In genomic region chr10:80165173-80165572, GRCh38 we compare ENCODE assay signal across 13 cellular contexts. TPM values are rescaled to one million over a fixed set of nuclear protein-coding genes. Genes with fewer than 3 reads are reported as not detected.
DNase-seq lines count a peak whose midpoint lies in the region; ATAC-seq, FAIRE-seq and TF ChIP-seq lines count a peak whose summit lies in the region.
"Had no signal": no experiment of that assay in that cellular context is flagged by ENCODE, and none has a peak within 500 bp of the region (broad histone marks: within the 10 kb centered on the region; RNA-seq: fewer than 3 reads in every experiment).

No MANE protein-coding gene starts in this region.

- no peak overlapping the region for H3K4me3 ChIP-seq in HCT116 (replicated peaks in 1 of 2; ENCODE audit: low read depth in 1 of 2, low read length in 2 of 2)
- H3K4me3 ChIP-seq in brain microvascular endothelial cell (ENCODE audit: low read depth, low read length), result no peak overlapping the region
- H3K4me3 ChIP-seq in HepG2 (replicated peaks in 1 of 3; ENCODE audit: insufficient read depth in 1 of 3, low read depth in 2 of 3, low read length in 3 of 3), result no peak overlapping the region
- H3K4me3 ChIP-seq: SK-N-MC had no signal

- H3K27ac ChIP-seq in HCT116 (ENCODE audit: low read depth, low read length), result no peak overlapping the region
- H3K27ac ChIP-seq in brain microvascular endothelial cell, result no peak overlapping the region
- no peak overlapping the region for H3K27ac ChIP-seq in HepG2 (ENCODE audit: extremely low read length, insufficient read depth, low read length)
- H3K27ac ChIP-seq: SK-N-MC had no signal

- H3K4me1 ChIP-seq in HCT116 (ENCODE audit: control insufficient read depth in 1 of 2, insufficient read depth in 2 of 2, low read length in 2 of 2) (peaks cover 15 to 74% of the 10 kb centered on the region in 2 experiments), HepG2 (ENCODE audit: insufficient read depth, low read length) (no peaks in the 10 kb centered on the region)

- H3K36me3 ChIP-seq in HCT116 (ENCODE audit: control insufficient read depth in 1 of 2, insufficient read depth in 2 of 2, low read length in 2 of 2), result peaks cover 0 to 42% of the 10 kb centered on the region in 2 experiments; a peak in 2 of 4 replicates
- H3K36me3 ChIP-seq in brain microvascular endothelial cell (replicated peaks), result peaks cover 90% of the 10 kb centered on the region
- peaks cover 8 to 40% of the 10 kb centered on the region in 2 experiments; a peak in 4 of 5 replicates for H3K36me3 ChIP-seq in HepG2 (replicated peaks in 1 of 2; ENCODE audit: control insufficient read depth in 1 of 2, insufficient read depth in 2 of 2, low read length in 2 of 2)

- H3K9ac ChIP-seq in HCT116 (ENCODE audit: low read length), result no peak overlapping the region
- no peak overlapping the region for H3K9ac ChIP-seq in HepG2 (ENCODE audit: insufficient read depth, low read depth, low read length)

- H4K20me1 ChIP-seq in HCT116 (ENCODE audit: insufficient read depth) (peaks cover 3% of the 10 kb centered on the region; the same call in 1 of the 2 replicates), HepG2 (ENCODE audit: insufficient read depth, low read length) (no peaks in the 10 kb centered on the region)

- no TSS peak for BruUV-seq in HCT116 (replicated peaks; lab: Mats Ljungman, UMichigan)
- no TSS peak for BruUV-seq in HepG2 (replicated peaks; lab: Mats Ljungman, UMichigan)

- no peak for TF ChIP-seq RAD21 in HCT116 (IDR thresholded peaks at IDR 0.05; ENCODE audit: low read depth)
- TF ChIP-seq RAD21 in HepG2 (CRISPR knock-in tag; IDR thresholded peaks at IDR 0.05), result no peak

- H3K79me2 ChIP-seq in HCT116 (ENCODE audit: insufficient read depth, low read length) (peaks cover 55% of the 10 kb centered on the region), HepG2 (ENCODE audit: insufficient read depth, low read length) (no peaks in the 10 kb centered on the region)

- no peaks in the 10 kb centered on the region for H3K9me2 ChIP-seq in HCT116 (ENCODE audit: insufficient read depth)

- RAD21 ChIA-PET in HCT116 (lab: Charles Lee; ENCODE audit: low non-redundant PET in 1 of 2, low total read pairs in 2 of 2, uncharacterized antibody in 2 of 2, unreplicated experiment in 2 of 2), result interaction anchor here in 1 of 2 experiments (1.0 kb wide), 1 partner anchor 58 kb away, joined by 3 read pairs; no protein-coding TSS in a partner anchor

- TF ChIP-seq EP300 in HepG2 (IDR thresholded peaks at IDR 0.05; ENCODE audit: low read depth in 2 of 2, low read length in 2 of 2) (no peak), HepG2 (CRISPR knock-in tag; IDR thresholded peaks at IDR 0.05; ENCODE audit: borderline replicate concordance) (no peak)

- H2AFZ ChIP-seq in HCT116 (ENCODE audit: low read depth, low read length, poor library complexity, severe bottlenecking) (no peak overlapping the region), HepG2 (ENCODE audit: low read length) (no peak overlapping the region)

- CTCF ChIA-PET in HCT116 (lab: Charles Lee) (interaction anchor here (1.4 kb wide), 1 partner anchor 58 kb away, joined by 5 read pairs; no protein-coding TSS in a partner anchor), HepG2 (lab: Yijun Ruan, JAX; ENCODE audit: low intra/inter-chr PET ratio, low total read pairs) (no interaction called here)

- H3K27me3 ChIP-seq in HCT116 (ENCODE audit: insufficient read depth, low read length) (no peaks in the 10 kb centered on the region), brain microvascular endothelial cell (replicated peaks) (no peaks in the 10 kb centered on the region), HepG2 (ENCODE audit: control insufficient read depth in 1 of 2, insufficient read depth in 2 of 2, low read length in 2 of 2) (no peaks in the 10 kb centered on the region)

- no peaks in the 10 kb centered on the region for H3K9me3 ChIP-seq in HCT116 (ENCODE audit: control insufficient read depth in 1 of 2, insufficient read depth in 1 of 2, low read depth in 1 of 2, low read length in 2 of 2)
- no peaks in the 10 kb centered on the region for H3K9me3 ChIP-seq in HepG2 (ENCODE audit: low read length)

- DNase-seq in 8988T, result peak; percentile 46
- no peak for DNase-seq in HCT116 (ENCODE audit: low read depth, low spot score)
- peak; percentile 67 for DNase-seq in brain microvascular endothelial cell
- no peak for DNase-seq in HepG2 (ENCODE audit: low spot score)
- DNase-seq in NCI-H748 (lab: John Stamatoyannopoulos, UW; ENCODE audit: unreplicated experiment), result no peak
- DNase-seq in NCI-H526 treated with DMSO at 0.1 percent for 48 hours (lab: John Stamatoyannopoulos, UW), result no peak
- DNase-seq: activated CD8-positive, alpha-beta memory T cell treated with anti-CD3 and anti-CD28 coated beads, Interleukin-2, amount 10 ng/mL, durations not matched to agents 7 days and 5 days; NCI-H2107; stimulated activated naive CD4-positive, alpha-beta T cell treated with Interleukin-2 at 50 U/mL for 16 hours had no signal

- TF ChIP-seq POLR2A in HCT116 (IDR thresholded peaks at IDR 0.05; ENCODE audit: borderline replicate concordance, extremely low read depth, insufficient read depth, insufficient read length), result no peak
- no peak for TF ChIP-seq POLR2A in HepG2 (IDR thresholded peaks at IDR 0.05; ENCODE audit: insufficient read depth in 1 of 2, low read depth in 2 of 2, low read length in 2 of 2)

- peak; percentile 47; the same call in 1 of the 2 replicates for ATAC-seq in HCT116
- peak; percentile 32 for ATAC-seq in HepG2
- ATAC-seq in HG02763 (IDR thresholded peaks at IDR 0.05; ENCODE audit: unreplicated experiment), result no peak
- ATAC-seq in HG03196 (IDR thresholded peaks at IDR 0.05; ENCODE audit: unreplicated experiment), result no peak
- ATAC-seq: activated CD8-positive, alpha-beta memory T cell treated with anti-CD3 and anti-CD28 coated beads, Interleukin-2, amount 10 ng/mL, durations not matched to agents 7 days and 5 days; sciatic nerve had no signal

- 98% methylated on average over 7 of the region's 7 CpGs for WGBS in HepG2 (ENCODE audit: low lambda C conversion rate)

- TF ChIP-seq CTCF in HCT116 (IDR thresholded peaks at IDR 0.05 in 2 of 3, conservative IDR thresholded peaks at IDR 0.05 in 1 of 3; ENCODE audit: borderline replicate concordance in 1 of 3, insufficient read depth in 1 of 3, low read depth in 2 of 3, low read length in 2 of 3), result no peak
- TF ChIP-seq CTCF in brain microvascular endothelial cell (IDR thresholded peaks at IDR 0.05; ENCODE audit: low read depth, low read length, missing control alignments), result peak; percentile 61
- TF ChIP-seq CTCF in HepG2 (CRISPR knock-in tag; IDR thresholded peaks at IDR 0.05), result no peak

- intact Hi-C loops in HCT116 (cut with micrococcal nuclease) (no loop called here), HepG2 (cut with micrococcal nuclease; ENCODE audit: unreplicated experiment) (no loop called here)

- in situ Hi-C loops in brain microvascular endothelial cell (cut with HindIII; ENCODE audit: low pct_ligation_motif_present, low sequenced_read_pairs) (no loop called here), HepG2 (cut with HindIII; ENCODE audit: extremely low pct_ligation_motif_present, low pct_unique_long_range_greater_than_20kb) (no loop called here)

- no peak for FAIRE-seq in HepG2 (lab: Jason Lieb, UNC)

- POLR2A ChIA-PET in HCT116 (lab: Charles Lee) (no interaction called here), HepG2 (lab: Yijun Ruan, JAX) (no interaction called here)

- H3K4me2 ChIP-seq in HCT116 (ENCODE audit: low read length) (peak overlapping the region; percentile 26), HepG2 (ENCODE audit: low read depth, low read length) (no peak overlapping the region)

RNA-seq across cellular contexts. Expression of gene PLAC9, which starts 32.6 kb away (rescaled TPM):
- total RNA-seq in HCT116 (2021; ENCODE audit: unreplicated experiment) (not detected), HepG2 (2016; rRNA removed; fragmentation: Illumina TruSeq; extraction: Trizol) (not detected in 2 replicates)
- 1.4 and 1.8 TPM in 2 replicates for polyA plus RNA-seq in HCT116 (2012)
- not detected in 2 replicates for total RNA-seq in HepG2 (2016; cell fraction: cytosol; rRNA removed; fragmentation: Illumina TruSeq; extraction: Trizol; ENCODE audit: low read depth)
- total RNA-seq in HepG2 (2016; cell fraction: insoluble cytoplasmic fraction; rRNA removed; fragmentation: Illumina TruSeq; extraction: Trizol), result not detected in 2 replicates
- not detected in 2 replicates for total RNA-seq in HepG2 (2016; cell fraction: membrane; rRNA removed; fragmentation: Illumina TruSeq; extraction: Trizol)
- not detected in 2 replicates for total RNA-seq in HepG2 (2016; cell fraction: nucleus; rRNA removed; fragmentation: Illumina TruSeq; extraction: Trizol)
- not detected in 2 replicates for polyA plus RNA-seq in HepG2 (2011; rRNA removed)
- polyA plus RNA-seq in HepG2 (2011; cell fraction: cytosol; rRNA removed), result not detected in 2 replicates
- polyA plus RNA-seq in HepG2 (2011; cell fraction: nucleus; rRNA removed), result not detected in 2 replicates
- not detected in 2 replicates for polyA plus RNA-seq in HepG2 (2012)
- not detected in 2 replicates for polyA plus RNA-seq in HepG2 (2016; cell fraction: cytosol; fragmentation: Illumina TruSeq; extraction: Trizol; ENCODE audit: low read depth)
- polyA plus RNA-seq in HepG2 (2016; cell fraction: insoluble cytoplasmic fraction; fragmentation: Illumina TruSeq; extraction: Trizol; ENCODE audit: low read depth), result not detected in 2 replicates
- polyA plus RNA-seq in HepG2 (2016; cell fraction: membrane; fragmentation: Illumina TruSeq; extraction: Trizol; ENCODE audit: low read depth), result not detected in 2 replicates
- polyA plus RNA-seq in HepG2 (2016; cell fraction: nucleus; fragmentation: Illumina TruSeq; extraction: Trizol; ENCODE audit: insufficient read depth, low read depth), result not detected in 2 replicates
- not detected in 2 replicates for polyA minus RNA-seq in HepG2 (2011; rRNA and poly(A)+ RNA removed; ENCODE audit: low replicate concordance)
- not detected in 2 replicates for polyA minus RNA-seq in HepG2 (2011; cell fraction: cytosol; rRNA and poly(A)+ RNA removed)
- polyA minus RNA-seq in HepG2 (2011; cell fraction: nucleus; rRNA and poly(A)+ RNA removed), result not detected in 2 replicates
- total RNA-seq: activated CD8-positive, alpha-beta memory T cell treated with anti-CD3 and anti-CD28 coated beads, Interleukin-2, amount 10 ng/mL, durations not matched to agents 7 days and 5 days had no signal

RNA-seq across cellular contexts. Expression of gene ANXA11, which starts 40.2 kb away (rescaled TPM):
- total RNA-seq in HCT116 (2021; ENCODE audit: unreplicated experiment), result 181 TPM
- 242 and 336 TPM in 2 replicates for polyA plus RNA-seq in HCT116 (2012)
- 51.5 and 63.3 TPM in 2 replicates for total RNA-seq in HepG2 (2016; rRNA removed; fragmentation: Illumina TruSeq; extraction: Trizol)
- 20.4 and 29.6 TPM in 2 replicates for total RNA-seq in HepG2 (2016; cell fraction: cytosol; rRNA removed; fragmentation: Illumina TruSeq; extraction: Trizol; ENCODE audit: low read depth)
- total RNA-seq in HepG2 (2016; cell fraction: insoluble cytoplasmic fraction; rRNA removed; fragmentation: Illumina TruSeq; extraction: Trizol), result 51.1 and 56.9 TPM in 2 replicates
- total RNA-seq in HepG2 (2016; cell fraction: membrane; rRNA removed; fragmentation: Illumina TruSeq; extraction: Trizol), result 45.4 and 46.0 TPM in 2 replicates
- total RNA-seq in HepG2 (2016; cell fraction: nucleus; rRNA removed; fragmentation: Illumina TruSeq; extraction: Trizol), result 31.2 and 33.7 TPM in 2 replicates
- polyA plus RNA-seq in HepG2 (2011; rRNA removed), result 27.4 and 30.6 TPM in 2 replicates
- polyA plus RNA-seq in HepG2 (2011; cell fraction: cytosol; rRNA removed), result 26.4 and 31.5 TPM in 2 replicates
- 18.5 and 22.7 TPM in 2 replicates for polyA plus RNA-seq in HepG2 (2011; cell fraction: nucleus; rRNA removed)
- polyA plus RNA-seq in HepG2 (2012), result 57.8 and 76.4 TPM in 2 replicates
- 31.6 and 35.2 TPM in 2 replicates for polyA plus RNA-seq in HepG2 (2016; cell fraction: cytosol; fragmentation: Illumina TruSeq; extraction: Trizol; ENCODE audit: low read depth)
- 68.8 and 94.4 TPM in 2 replicates for polyA plus RNA-seq in HepG2 (2016; cell fraction: insoluble cytoplasmic fraction; fragmentation: Illumina TruSeq; extraction: Trizol; ENCODE audit: low read depth)
- polyA plus RNA-seq in HepG2 (2016; cell fraction: membrane; fragmentation: Illumina TruSeq; extraction: Trizol; ENCODE audit: low read depth), result 63.5 and 64.4 TPM in 2 replicates
- 58.6 and 69.2 TPM in 2 replicates for polyA plus RNA-seq in HepG2 (2016; cell fraction: nucleus; fragmentation: Illumina TruSeq; extraction: Trizol; ENCODE audit: insufficient read depth, low read depth)
- 42.5 and 107 TPM in 2 replicates for polyA minus RNA-seq in HepG2 (2011; rRNA and poly(A)+ RNA removed; ENCODE audit: low replicate concordance)
- polyA minus RNA-seq in HepG2 (2011; cell fraction: cytosol; rRNA and poly(A)+ RNA removed), result 19.4 and 27.8 TPM in 2 replicates
- 20.3 and 20.9 TPM in 2 replicates for polyA minus RNA-seq in HepG2 (2011; cell fraction: nucleus; rRNA and poly(A)+ RNA removed)

Comparison
In these comparisons a context has a peak if more than half of its experiments do, and no peak if none do; other contexts are left out.
1. DNase-seq: peak in 8988T (single experiment) and brain microvascular endothelial cell (single experiment); none in HCT116 (single experiment), HepG2 (single experiment), NCI-H748 (single experiment) and NCI-H526 treated with DMSO at 0.1 percent for 48 hours (single experiment).
2. ATAC-seq: peak in HCT116 (single experiment) and HepG2 (single experiment); none in HG02763 (single experiment) and HG03196 (single experiment).